ENCODE assay signal across 8 cellular contexts in genomic region chr1:224616761-224617409, GRCh38. TPM values are rescaled to one million over a fixed set of nuclear protein-coding genes. Genes with fewer than 3 reads are reported as not detected.
DNase-seq lines count a peak whose midpoint lies in the region; ATAC-seq and TF ChIP-seq lines count a peak whose summit lies in the region.

No MANE protein-coding gene starts in this region.

- peaks cover 47 to 64% of the 10 kb centered on the region in 2 donors for H3K27me3 Mint-ChIP-seq in effector memory CD8-positive, alpha-beta T cell

- H3K79me2 ChIP-seq in PC-3 (ENCODE audit: low read length), result peaks cover 6% of the 10 kb centered on the region; the same call in 1 of the 2 replicates

- H3K27ac ChIP-seq in PC-3 (ENCODE audit: low read length) (no peak overlapping the region), prostate gland (no peak overlapping the region)

- no peaks in the 10 kb centered on the region for H4K20me1 ChIP-seq in PC-3 (ENCODE audit: low read length)

- intact Hi-C loops in PC-3 (cut with micrococcal nuclease) (loop anchor here (1.0 to 5.0 kb wide), 2 partner anchors 20 to 50 kb away; no protein-coding TSS in a partner anchor), prostate gland (cut with DNase I) (no loop called here)

- CTCF ChIA-PET in PC-3 (lab: Charles Lee), result interaction anchor here (0.6 to 1.1 kb wide), 2 partner anchors 19 to 51 kb away, joined by 3 read pairs; no protein-coding TSS in a partner anchor

- peak overlapping the region; percentile 1 to 70 for H3K27ac Mint-ChIP-seq in effector memory CD8-positive, alpha-beta T cell

- H3F3A ChIP-seq in PC-3 (ENCODE audit: low read length, unreplicated experiment), result no peaks in the 10 kb centered on the region

- peaks cover 24 to 28% of the 10 kb centered on the region in 2 donors for H3K4me1 Mint-ChIP-seq in effector memory CD8-positive, alpha-beta T cell (ENCODE audit: low read depth in 2 of 2)

- peaks cover 16% of the 10 kb centered on the region; the same call in 1 of the 2 replicates for H3K4me1 ChIP-seq in PC-3 (ENCODE audit: insufficient read depth, low read length)
- peaks cover 7% of the 10 kb centered on the region for H3K4me1 ChIP-seq in prostate gland (replicated peaks)

- H3K4me3 ChIP-seq in PC-3 (ENCODE audit: low read length) (peak overlapping the region; percentile 80), prostate gland (peak overlapping the region; percentile 15 to 29)

- no peaks in the 10 kb centered on the region for H3K36me3 Mint-ChIP-seq in effector memory CD8-positive, alpha-beta T cell (ENCODE audit: insufficient read depth)

- TF ChIP-seq CTCF in PC-3 (conservative IDR thresholded peaks at IDR 0.05; ENCODE audit: low read depth, low read length) (no peak), prostate gland (IDR thresholded peaks at IDR 0.05) (no peak)

- H3K36me3 ChIP-seq in PC-3 (ENCODE audit: low read depth, low read length), result no peaks in the 10 kb centered on the region
- no peaks in the 10 kb centered on the region for H3K36me3 ChIP-seq in prostate gland

- peaks cover 0 to 6% of the 10 kb centered on the region in 2 donors for H3K9me3 Mint-ChIP-seq in effector memory CD8-positive, alpha-beta T cell

- DNase-seq in ELR (ENCODE audit: low read depth), result peak; percentile 36
- no peak for DNase-seq in PC-3
- no peak for DNase-seq in effector memory CD8-positive, alpha-beta T cell
- no peak for DNase-seq in prostate gland (ENCODE audit: low spot score)
- DNase-seq in inferior parietal cortex (ENCODE audit: extremely low spot score), result no peak
- DNase-seq in NCI-H774 (lab: John Stamatoyannopoulos, UW), result no peak

- no TSS peak for BruUV-seq in PC-3 (replicated peaks; lab: Mats Ljungman, UMichigan)

- POLR2A ChIA-PET in PC-3 (lab: Charles Lee; ENCODE audit: unreplicated experiment), result interaction anchor here (0.6 to 0.8 kb wide), 2 partner anchors 26 to 160 kb away, joined by 3 to 4 read pairs; no protein-coding TSS in a partner anchor

- WGBS in prostate gland, result 1% methylated on average over 48 of the region's 52 CpGs

- peak overlapping the region; percentile 81 to 89 for H3K4me3 Mint-ChIP-seq in effector memory CD8-positive, alpha-beta T cell

- no peaks in the 10 kb centered on the region for H3K9me2 ChIP-seq in PC-3 (replicated peaks; ENCODE audit: low read length)

- H2AFZ ChIP-seq in PC-3 (ENCODE audit: low read length), result peak overlapping the region; percentile 92

- H3K9me3 ChIP-seq in PC-3 (ENCODE audit: low read length) (no peaks in the 10 kb centered on the region), prostate gland (no peaks in the 10 kb centered on the region)

- H3K4me2 ChIP-seq in PC-3 (ENCODE audit: low read length), result peak overlapping the region; percentile 98

- no peak for TF ChIP-seq POLR2A in prostate gland (IDR thresholded peaks at IDR 0.05)

- ATAC-seq in PC-3, result no peak
- ATAC-seq in effector memory CD8-positive, alpha-beta T cell (replicated peaks), result peak; percentile 37
- no peak for ATAC-seq in HG02870 (IDR thresholded peaks at IDR 0.05; ENCODE audit: unreplicated experiment)
- ATAC-seq in GM21786 (IDR thresholded peaks at IDR 0.05; ENCODE audit: unreplicated experiment), result no peak

- H3K27me3 ChIP-seq in PC-3 (ENCODE audit: low read length), result no peaks in the 10 kb centered on the region
- peaks cover 24% of the 10 kb centered on the region for H3K27me3 ChIP-seq in prostate gland (replicated peaks; ENCODE audit: insufficient read depth)

- H3K9ac ChIP-seq in PC-3 (ENCODE audit: low read length), result peak overlapping the region; percentile 57; the same call in 1 of the 2 replicates

RNA-seq across cellular contexts. Expression of gene CNIH3, which starts 0.8 kb away (rescaled TPM):
- 5.6 and 7.4 TPM in 2 replicates for total RNA-seq in PC-3 (2014; rRNA removed)
- total RNA-seq in prostate gland, result 1 to 10 TPM in 1 of 2 donors, under 1 TPM in 1; 0.36 to 7.2 TPM
